In genomic region chr2:160791884-160792283, GRCh38 we compare ENCODE assay signal across 33 cellular contexts.
"Had no signal": no experiment of that assay in that cellular context is flagged by ENCODE, and none has a peak within 500 bp of the region (broad histone marks: within the 10 kb centered on the region; RNA-seq: fewer than 3 reads in every experiment).

No MANE protein-coding gene starts in this region.

- H3K4me3 ChIP-seq: adrenal gland, ascending aorta, body of pancreas, breast epithelium, cardiac muscle cell had no signal

- H3K27me3 ChIP-seq: adrenal gland, ascending aorta, body of pancreas, brain microvascular endothelial cell, breast epithelium, cardiac muscle cell had no signal

- H3K27ac ChIP-seq: adrenal gland, ascending aorta, body of pancreas, brain microvascular endothelial cell, breast epithelium, cardiac muscle cell had no signal

- H3K36me3 ChIP-seq: adrenal gland, ascending aorta, brain microvascular endothelial cell, breast epithelium, cardiac muscle cell had no signal

- FAIRE-seq: astrocyte, bronchial epithelial cell had no signal

- H3K9me3 ChIP-seq: adrenal gland, ascending aorta, body of pancreas, breast epithelium had no signal

- DNase-seq: activated effector memory CD4-positive, alpha-beta T cell treated with anti-CD3 and anti-CD28 coated beads, Interleukin-2, amount 50 U/mL, for 16 hours; activated effector memory CD4-positive, alpha-beta T cell treated with Interleukin-2 at 50 U/mL for 16 hours; activated gamma-delta T cell; activated gamma-delta T cell treated with Interleukin-2 at 50 U/mL for 16 hours; activated naive CD4-positive, alpha-beta T cell; activated naive CD4-positive, alpha-beta T cell treated with anti-CD3 and anti-CD28 coated beads for 36 hours; activated naive CD4-positive, alpha-beta T cell treated with anti-CD3 and anti-CD28 coated beads, Interleukin-2, amount 10 ng/mL, durations not matched to agents 7 days and 5 days; activated naive CD4-positive, alpha-beta T cell treated with anti-CD3 and anti-CD28 coated beads, Interleukin-2, amount 50 U/mL, for 16 hours; activated naive CD4-positive, alpha-beta T cell treated with Interleukin-2 at 50 U/mL for 16 hours; activated naive CD8-positive, alpha-beta T cell treated with anti-CD3 and anti-CD28 coated beads for 36 hours; activated naive CD8-positive, alpha-beta T cell treated with anti-CD3 and anti-CD28 coated beads, Interleukin-2, amount 10 ng/mL, durations not matched to agents 7 days and 5 days; activated naive CD8-positive, alpha-beta T cell treated with anti-CD3 and anti-CD28 coated beads, Interleukin-2, amount 50 U/mL, for 24 hours; activated T-cell treated with anti-CD3 and anti-CD28 coated beads, Interleukin-2, amount 50 U/mL, for 24 hours; activated T-cell treated with anti-CD3 and anti-CD28 coated beads, Interleukin-2, amount 50 U/mL, for 4 hours; activated T-cell treated with anti-CD3 and anti-CD28 coated beads, Interleukin-2, amount 50 U/mL, for 48 hours; activated T-cell treated with anti-CD3 and anti-CD28 coated beads, Interleukin-2, amount 50 U/mL, for 72 hours; adrenal gland; amniotic stem cell; amygdala; anterior cingulate cortex; aorta; body of pancreas; brain microvascular endothelial cell; caudate nucleus; central memory CD4-positive, alpha-beta T cell; cerebellar nuclear complex had no signal

- H3K4me1 ChIP-seq: adrenal gland, ascending aorta, body of pancreas, breast epithelium had no signal

- ATAC-seq: activated naive CD4-positive, alpha-beta T cell treated with anti-CD3 and anti-CD28 coated beads, Interleukin-2, amount 50 U/mL, for 72 hours; activated naive CD8-positive, alpha-beta T cell treated with anti-CD3 and anti-CD28 coated beads, Interleukin-2, amount 50 U/mL, for 24 hours; activated T-cell treated with anti-CD3 and anti-CD28 coated beads, Interleukin-2, amount 50 U/mL, for 4 hours; activated T-cell treated with anti-CD3 and anti-CD28 coated beads, Interleukin-2, amount 50 U/mL, for 72 hours; activated T-helper 17 cell treated with anti-CD3 and anti-CD28 coated beads, Interleukin-2, amount 50 U/mL, for 72 hours; body of pancreas had no signal
